ENCODE assay signal across 1 cellular context in the genomic region with DNA sequence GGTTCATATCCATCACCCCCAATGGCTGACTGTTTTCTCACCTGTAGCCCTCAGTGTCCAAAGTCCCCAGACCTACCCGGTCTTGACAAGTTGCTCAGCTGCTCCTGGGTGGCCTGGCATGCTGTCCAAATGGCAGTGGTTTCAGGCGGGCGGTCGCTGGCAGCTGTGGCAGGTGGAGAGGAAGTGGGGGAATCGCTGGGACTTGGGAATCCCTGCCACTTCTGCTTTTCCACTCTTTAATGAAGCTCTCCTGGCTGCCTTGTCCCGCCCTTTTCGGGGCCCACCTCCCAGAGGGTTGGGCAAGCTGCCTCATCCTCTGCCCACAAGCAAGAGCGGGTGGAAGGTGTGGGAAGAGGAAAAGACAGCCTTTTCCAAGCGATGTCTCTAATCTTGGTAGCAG.
TF ChIP-seq lines count a peak whose summit lies in the region.

A gene with protein sequence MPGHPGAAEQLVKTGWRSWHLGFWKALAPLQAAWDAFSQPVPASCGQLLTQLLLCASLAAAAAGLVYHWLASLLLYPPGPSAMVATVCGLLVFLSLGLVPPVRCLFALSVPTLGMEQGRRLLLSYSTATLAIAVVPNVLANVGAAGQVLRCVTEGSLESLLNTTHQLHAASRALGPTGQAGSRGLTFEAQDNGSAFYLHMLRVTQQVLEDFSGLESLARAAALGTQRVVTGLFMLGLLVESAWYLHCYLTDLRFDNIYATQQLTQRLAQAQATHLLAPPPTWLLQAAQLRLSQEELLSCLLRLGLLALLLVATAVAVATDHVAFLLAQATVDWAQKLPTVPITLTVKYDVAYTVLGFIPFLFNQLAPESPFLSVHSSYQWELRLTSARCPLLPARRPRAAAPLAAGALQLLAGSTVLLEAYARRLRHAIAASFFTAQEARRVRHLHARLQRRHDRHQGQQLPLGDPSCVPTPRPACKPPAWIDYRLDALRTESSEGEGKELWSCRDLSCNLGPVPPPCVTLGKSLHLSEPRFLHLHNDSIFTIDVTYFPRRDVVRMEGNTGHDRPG (minus strand): TSS at position 214 of the 400 bp plus-strand sequence. CDS start 94 bp downstream, at position 120.

TF ChIP-seq in GM23338, 12 proteins besides CTCF, POLR2A, EP300 and RAD21 (continued from another document):
- TF ChIP-seq ZNF114 (CRISPR knock-in tag; IDR thresholded peaks at IDR 0.05) (no peak), JUNB (IDR thresholded peaks at IDR 0.05; ENCODE audit: unreplicated experiment) (no peak), NANOG (IDR thresholded peaks at IDR 0.05; ENCODE audit: borderline replicate concordance) (no peak), CREB1 (CRISPR knock-in tag; IDR thresholded peaks at IDR 0.05; ENCODE audit: low read depth) (no peak), EZH2phosphoT487 (IDR thresholded peaks at IDR 0.05; ENCODE audit: unreplicated experiment) (no peak), ZNF331 (CRISPR knock-in tag; IDR thresholded peaks at IDR 0.05; ENCODE audit: low read depth) (no peak)
